ENCODE assay signal across 1 cellular context in the genomic region with DNA sequence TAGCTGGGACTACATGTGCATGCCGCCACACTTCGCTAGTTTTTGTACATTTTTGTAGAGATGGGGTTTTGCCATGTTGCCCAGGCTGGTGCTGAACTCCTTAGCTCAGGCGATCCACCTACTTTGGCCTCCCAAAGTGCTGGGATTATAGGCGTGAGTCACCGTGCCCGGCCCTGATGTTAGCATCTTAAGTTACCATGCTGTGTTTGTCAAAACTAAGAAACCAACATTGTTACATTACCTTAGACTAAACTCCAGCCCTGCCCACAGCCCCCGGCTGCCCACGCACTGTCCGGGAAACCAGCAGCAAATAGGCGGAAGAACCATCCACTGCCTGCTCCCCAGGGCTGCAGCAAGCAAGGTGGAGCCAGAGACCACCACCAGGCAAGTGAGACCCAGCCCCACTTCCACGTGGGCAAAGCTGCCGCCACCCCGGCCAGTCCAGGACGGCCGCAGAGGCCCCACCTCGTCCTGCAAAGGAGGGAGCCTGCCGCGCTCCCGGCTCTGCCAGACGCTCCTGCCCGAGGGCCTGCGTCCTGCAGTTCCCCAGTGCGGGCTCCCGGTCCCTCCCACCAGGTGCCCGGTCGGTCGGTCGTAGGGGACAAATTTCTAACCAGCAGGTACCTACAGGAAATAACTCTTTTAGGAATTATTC.
TF ChIP-seq lines count a peak whose summit lies in the region.

No MANE protein-coding gene starts in this region.

TF ChIP-seq in H1, 55 proteins besides CTCF, POLR2A, EP300 and RAD21:
- no peak for TF ChIP-seq PHF8 (conservative IDR thresholded peaks at IDR 0.05; ENCODE audit: low read depth, low read length)
